1 cellular context compared by ENCODE assay signal in genomic region chr5:108786806-108787483, GRCh38.
TF ChIP-seq lines count a peak whose summit lies in the region.

No MANE protein-coding gene starts in this region.

TF ChIP-seq in H1, 55 proteins besides CTCF, POLR2A, EP300 and RAD21:
- TF ChIP-seq GABPA (IDR thresholded peaks at IDR 0.05; ENCODE audit: borderline replicate concordance, insufficient read depth, low read length) (no peak), HDAC6 (IDR thresholded peaks at IDR 0.05; ENCODE audit: low read depth, low read length) (no peak), USF2 (IDR thresholded peaks at IDR 0.05; ENCODE audit: low read length) (no peak), FOSL1 (IDR thresholded peaks at IDR 0.05; ENCODE audit: insufficient read depth, low read depth, low read length) (no peak), NANOG (IDR thresholded peaks at IDR 0.05; ENCODE audit: insufficient read depth, low read depth, low read length, poor library complexity, severe bottlenecking) (no peak), E2F6 (IDR thresholded peaks at IDR 0.05) (no peak), CBX5 (IDR thresholded peaks at IDR 0.05; ENCODE audit: low read depth, low read length) (no peak), TBP (IDR thresholded peaks at IDR 0.05; ENCODE audit: low read depth, low read length) (no peak), SRF (IDR thresholded peaks at IDR 0.05; ENCODE audit: low read depth, low read length) (no peak), SIRT6 (IDR thresholded peaks at IDR 0.05; ENCODE audit: low read length) (no peak), BACH1 (IDR thresholded peaks at IDR 0.05; ENCODE audit: low read length) (no peak), SP2 (IDR thresholded peaks at IDR 0.05; ENCODE audit: low read length) (no peak), ZNF274 (IDR thresholded peaks at IDR 0.05; ENCODE audit: borderline replicate concordance, extremely low read depth, low read length) (no peak), CEBPB (IDR thresholded peaks at IDR 0.05; ENCODE audit: low read depth, low read length) (no peak), GTF2F1 (IDR thresholded peaks at IDR 0.05; ENCODE audit: borderline replicate concordance, low read depth, low read length) (no peak), SIX5 (IDR thresholded peaks at IDR 0.05; ENCODE audit: low read depth, low read length) (no peak), JUND (IDR thresholded peaks at IDR 0.05; ENCODE audit: low read length) (no peak), KDM4A (IDR thresholded peaks at IDR 0.05; ENCODE audit: low read depth, low read length, severe bottlenecking) (no peak), HDAC2 (IDR thresholded peaks at IDR 0.05; ENCODE audit: borderline replicate concordance in 1 of 2, low read depth in 2 of 2, low read length in 2 of 2) (no peak)
